ENCODE assay signal across 14 cellular contexts in the genomic region with DNA sequence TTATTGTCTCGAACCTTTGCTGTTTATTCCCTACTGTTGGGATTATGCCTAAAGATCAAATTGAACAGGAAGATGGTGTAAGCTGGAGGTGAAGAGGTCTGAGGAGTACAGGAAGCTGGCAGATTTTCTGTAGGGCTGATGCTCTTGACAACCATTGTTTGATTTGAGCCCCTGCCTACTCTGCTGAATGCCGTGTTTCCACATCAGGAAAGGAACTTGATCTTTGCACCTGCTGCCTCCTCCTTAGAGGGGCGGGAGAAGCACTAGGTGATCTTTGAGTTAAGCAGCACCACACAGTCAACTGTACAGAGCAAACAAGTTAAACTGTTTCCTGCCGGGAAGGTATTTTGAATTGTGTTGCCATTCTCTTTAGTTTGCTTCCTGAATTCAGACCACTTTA.
DNase-seq lines count a peak whose midpoint lies in the region; ATAC-seq and TF ChIP-seq lines count a peak whose summit lies in the region.
"Had no signal": no experiment of that assay in that cellular context is flagged by ENCODE, and none has a peak within 500 bp of the region (broad histone marks: within the 10 kb centered on the region; RNA-seq: fewer than 3 reads in every experiment).

No MANE protein-coding gene starts in this region.

- intact Hi-C loops in transverse colon (cut with DNase I; ENCODE audit: low total_unique reads), result no loop called here

- H3K9me2 ChIP-seq in hepatocyte (replicated peaks; ENCODE audit: insufficient read depth), result no peaks in the 10 kb centered on the region

- DNase-seq in NCI-H146 treated with DMSO at 0.1 percent for 48 hours (lab: John Stamatoyannopoulos, UW; ENCODE audit: unreplicated experiment), result peak; percentile 55
- peak; percentile 45 for DNase-seq in NCI-H69 (lab: John Stamatoyannopoulos, UW)
- peak; percentile 47 for DNase-seq in hepatocyte (ENCODE audit: low spot score)
- DNase-seq in transverse colon, result peak; percentile 7
- no peak for DNase-seq in NCI-H1694 (lab: John Stamatoyannopoulos, UW)
- DNase-seq: activated T-cell treated with anti-CD3 and anti-CD28 coated beads, Interleukin-2, amount 50 U/mL, for 4 hours; C1 segment of cervical spinal cord; IMR-90; NCI-H1048 had no signal

- TF ChIP-seq POLR2A in transverse colon (IDR thresholded peaks at IDR 0.05), result no peak

- no peaks in the 10 kb centered on the region for H3K27me3 ChIP-seq in hepatocyte
- H3K27me3 ChIP-seq in transverse colon, result no peaks in the 10 kb centered on the region
- H3K27me3 ChIP-seq: esophagus muscularis mucosa had no signal

- H3K9me3 ChIP-seq in hepatocyte (ENCODE audit: low read depth) (no peaks in the 10 kb centered on the region), transverse colon (no peaks in the 10 kb centered on the region)
- H3K9me3 ChIP-seq: esophagus muscularis mucosa had no signal

- in situ Hi-C loops in transverse colon (cut with MboI; ENCODE audit: low pct_ligation_motif_present in 1 of 4, low pct_unique_long_range_greater_than_20kb in 1 of 4, low sequenced_read_pairs in 3 of 4), result no loop called here

- H3K79me2 ChIP-seq in hepatocyte, result no peaks in the 10 kb centered on the region

- no peak overlapping the region for H3K4me2 ChIP-seq in hepatocyte

- ATAC-seq in HG03521 (IDR thresholded peaks at IDR 0.05; ENCODE audit: unreplicated experiment), result no peak
- ATAC-seq in HG02870 (IDR thresholded peaks at IDR 0.05; ENCODE audit: unreplicated experiment), result no peak
- ATAC-seq: activated T-cell treated with anti-CD3 and anti-CD28 coated beads, Interleukin-2, amount 50 U/mL, for 4 hours; GM12878 had no signal

- H3K4me3 ChIP-seq in hepatocyte, result no peak overlapping the region
- H3K4me3 ChIP-seq in transverse colon, result no peak overlapping the region
- H3K4me3 ChIP-seq: esophagus muscularis mucosa, GM12878, lung had no signal

- no peak for TF ChIP-seq EP300 in transverse colon (IDR thresholded peaks at IDR 0.05; ENCODE audit: low read depth)

- TF ChIP-seq CTCF in hepatocyte (IDR thresholded peaks at IDR 0.05; ENCODE audit: poor library complexity) (no peak), transverse colon (IDR thresholded peaks at IDR 0.05) (no peak)

- H3K4me1 ChIP-seq in hepatocyte (ENCODE audit: insufficient read depth), result peaks cover 8% of the 10 kb centered on the region
- peaks cover 0 to 6% (median 0%) of the 10 kb centered on the region in 4 donors for H3K4me1 ChIP-seq in transverse colon

- no peaks in the 10 kb centered on the region for H3K36me3 ChIP-seq in hepatocyte (replicated peaks; ENCODE audit: insufficient read depth, low read depth)
- no peaks in the 10 kb centered on the region for H3K36me3 ChIP-seq in transverse colon
- H3K36me3 ChIP-seq: esophagus muscularis mucosa had no signal

- WGBS in hepatocyte (ENCODE audit: low lambda C conversion rate, missing lambda C conversion rate), result 35% methylated on average over 4 of the region's 4 CpGs
- WGBS in transverse colon (ENCODE audit: low coverage in 1 of 2), 2 donors, result 38 to 40% methylated on average over 1 to 4 of the region's 4 CpGs

- H3K27ac ChIP-seq in hepatocyte, result peak overlapping the region; percentile 60
- H3K27ac ChIP-seq in transverse colon, result no peak overlapping the region
- H3K27ac ChIP-seq: esophagus muscularis mucosa had no signal

- H2AFZ ChIP-seq in hepatocyte, result peak overlapping the region; percentile 23

- H4K20me1 ChIP-seq in hepatocyte (ENCODE audit: insufficient read depth, poor library complexity, severe bottlenecking), result no peaks in the 10 kb centered on the region
